In the genomic region with DNA sequence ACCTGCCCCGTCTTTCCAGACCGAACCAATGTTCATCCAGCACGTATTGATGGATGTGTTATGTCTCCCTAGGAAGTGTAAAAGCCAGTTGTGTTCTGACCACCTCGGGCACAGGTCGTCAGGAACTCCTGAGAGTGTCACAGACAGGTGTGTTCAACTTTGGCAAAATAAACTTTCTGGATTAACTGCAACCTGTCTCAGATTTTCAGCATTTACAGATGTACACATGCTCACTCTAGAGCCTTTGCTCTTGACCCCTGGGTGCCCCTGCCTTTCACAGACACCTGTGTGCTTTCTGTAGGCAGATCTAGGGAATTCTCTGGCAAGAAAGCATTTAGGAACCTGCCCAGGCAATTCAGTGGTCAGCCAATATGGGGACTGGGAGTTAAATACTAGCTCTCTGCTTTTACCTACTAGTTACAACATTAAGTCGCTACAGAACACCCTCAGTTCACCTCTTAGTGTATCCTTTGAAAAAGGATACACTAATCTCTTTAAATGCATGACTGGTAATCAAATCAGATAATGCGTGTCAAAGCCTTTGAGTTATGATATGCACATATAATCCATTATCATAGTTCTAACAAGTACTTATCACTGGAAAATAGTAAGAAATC, we compare ENCODE assay signal across 1 cellular context.
TF ChIP-seq lines count a peak whose summit lies in the region.

No MANE protein-coding gene starts in this region.

TF ChIP-seq in HepG2, 621 proteins besides CTCF, POLR2A, EP300 and RAD21 (continued from another document):
- 0 out of 2 replicates have a peak, but pooled peaks have one; percentile 15 for TF ChIP-seq FOXK1 (CRISPR knock-in tag; IDR thresholded peaks at IDR 0.05; ENCODE audit: borderline replicate concordance, low read depth)
- peak; percentile 55 for TF ChIP-seq POLR2G (IDR thresholded peaks at IDR 0.05; ENCODE audit: low read depth, low read length)
- 0 out of 2 replicates have a peak, but pooled peaks have one; percentile 12 for TF ChIP-seq TGIF2 (CRISPR knock-in tag; IDR thresholded peaks at IDR 0.05)
- TF ChIP-seq ZSCAN22 (CRISPR knock-in tag; IDR thresholded peaks at IDR 0.05) = no peak
- TF ChIP-seq HNRNPL (IDR thresholded peaks at IDR 0.05; ENCODE audit: low read depth, low read length) = no peak
- TF ChIP-seq CCAR2 (optimal IDR thresholded peaks at IDR 0.05; ENCODE audit: low read depth, low read length) = no peak
- TF ChIP-seq YEATS2 (CRISPR knock-in tag; IDR thresholded peaks at IDR 0.05; ENCODE audit: borderline replicate concordance) = no peak
- TF ChIP-seq ZNF513 (CRISPR knock-in tag; conservative IDR thresholded peaks at IDR 0.05) = no peak
- TF ChIP-seq, protein P1, sequence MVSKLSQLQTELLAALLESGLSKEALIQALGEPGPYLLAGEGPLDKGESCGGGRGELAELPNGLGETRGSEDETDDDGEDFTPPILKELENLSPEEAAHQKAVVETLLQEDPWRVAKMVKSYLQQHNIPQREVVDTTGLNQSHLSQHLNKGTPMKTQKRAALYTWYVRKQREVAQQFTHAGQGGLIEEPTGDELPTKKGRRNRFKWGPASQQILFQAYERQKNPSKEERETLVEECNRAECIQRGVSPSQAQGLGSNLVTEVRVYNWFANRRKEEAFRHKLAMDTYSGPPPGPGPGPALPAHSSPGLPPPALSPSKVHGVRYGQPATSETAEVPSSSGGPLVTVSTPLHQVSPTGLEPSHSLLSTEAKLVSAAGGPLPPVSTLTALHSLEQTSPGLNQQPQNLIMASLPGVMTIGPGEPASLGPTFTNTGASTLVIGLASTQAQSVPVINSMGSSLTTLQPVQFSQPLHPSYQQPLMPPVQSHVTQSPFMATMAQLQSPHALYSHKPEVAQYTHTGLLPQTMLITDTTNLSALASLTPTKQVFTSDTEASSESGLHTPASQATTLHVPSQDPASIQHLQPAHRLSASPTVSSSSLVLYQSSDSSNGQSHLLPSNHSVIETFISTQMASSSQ (IDR thresholded peaks at IDR 0.05; ENCODE audit: low read depth) = 0 out of 2 replicates have a peak, but pooled peaks have one; percentile 7
- TF ChIP-seq, protein P1 (CRISPR knock-in tag; IDR thresholded peaks at IDR 0.05; ENCODE audit: borderline replicate concordance) = no peak
- TF ChIP-seq XRCC5 (optimal IDR thresholded peaks at IDR 0.05; ENCODE audit: low read length) = no peak
TF ChIP-seq in HepG2: peak in this region for 31.
